In the genomic region with DNA sequence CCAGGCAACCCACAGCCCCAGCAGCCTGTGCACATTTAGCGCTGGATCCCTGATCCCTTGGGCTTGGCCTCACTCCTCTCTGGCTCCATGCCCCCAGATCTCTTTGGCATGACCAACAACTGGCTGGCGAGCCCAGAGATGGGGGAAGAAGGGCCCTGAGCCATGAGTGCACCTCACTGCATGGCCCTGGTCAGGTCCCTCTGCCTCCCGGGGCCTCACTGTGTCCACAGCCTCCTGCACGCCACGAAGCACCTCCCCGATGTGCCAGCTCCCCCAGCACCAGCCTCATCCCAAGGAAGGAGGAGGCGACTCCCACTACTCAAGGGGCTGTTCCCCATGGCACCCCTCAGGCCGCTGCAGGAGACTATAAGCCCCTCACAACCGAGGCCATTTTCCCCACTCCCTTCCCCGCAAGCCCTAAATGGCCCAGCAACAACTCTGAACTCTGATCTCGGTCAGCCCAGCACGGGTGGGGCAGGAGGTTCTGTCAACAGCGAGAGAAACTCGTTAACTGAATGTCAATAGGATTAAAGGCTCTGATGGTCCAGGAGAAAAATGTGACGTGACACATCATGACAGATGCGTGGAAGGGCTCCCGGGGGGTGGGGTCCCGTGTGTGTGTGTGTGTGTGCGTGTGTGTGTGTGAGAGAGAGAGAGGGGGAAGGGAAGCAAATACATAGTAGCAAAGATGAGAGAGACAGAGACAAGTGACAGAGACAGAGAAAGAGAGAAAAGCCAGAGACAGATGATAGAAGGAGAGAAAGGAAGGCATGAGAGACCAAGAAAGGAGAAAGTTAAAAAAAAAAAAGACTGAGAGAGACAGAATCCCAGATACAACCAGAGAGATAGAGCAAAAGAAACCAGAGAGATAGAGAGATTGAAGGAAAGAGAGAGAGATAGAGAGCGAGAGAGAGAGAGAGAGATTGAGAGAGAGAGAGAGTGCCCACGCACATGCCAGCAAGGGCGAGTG, we compare ENCODE assay signal across 19 cellular contexts. TPM values are rescaled to one million over a fixed set of nuclear protein-coding genes. Genes with fewer than 3 reads are reported as not detected.
DNase-seq lines count a peak whose midpoint lies in the region; ATAC-seq and TF ChIP-seq lines count a peak whose summit lies in the region.
"Had no signal": no experiment of that assay in that cellular context is flagged by ENCODE, and none has a peak within 500 bp of the region (broad histone marks: within the 10 kb centered on the region; RNA-seq: fewer than 3 reads in every experiment).

No MANE protein-coding gene starts in this region.

- H3K9me3 Mint-ChIP-seq in brain (peaks cover 0 to 7% (median 0%) of the 10 kb centered on the region in 5 experiments), nephron progenitor cell (peaks cover 6% of the 10 kb centered on the region)
- H3K9me3 Mint-ChIP-seq in activated T-cell treated with anti-CD3 and anti-CD28 coated beads, Interleukin-2, amount 50 U/mL, for 4 hours = no peaks in the 10 kb centered on the region
- H3K9me3 Mint-ChIP-seq: activated naive CD4-positive, alpha-beta T cell treated with anti-CD3 and anti-CD28 coated beads, Interleukin-2, amount 50 U/mL, for 72 hours had no signal

- H3K27me3 Mint-ChIP-seq in brain (peaks cover 3% of the 10 kb centered on the region), nephron progenitor cell (ENCODE audit: low read depth, poor library complexity) (peaks cover 16% of the 10 kb centered on the region)
- H3K27me3 Mint-ChIP-seq in activated T-cell treated with anti-CD3 and anti-CD28 coated beads, Interleukin-2, amount 50 U/mL, for 4 hours (ENCODE audit: low read depth) = peaks cover 42% of the 10 kb centered on the region

- no peaks in the 10 kb centered on the region for H3K9me3 ChIP-seq in Karpas-422 (ENCODE audit: low read length)
- no peaks in the 10 kb centered on the region for H3K9me3 ChIP-seq in OCI-LY7 (ENCODE audit: low read length)
- no peaks in the 10 kb centered on the region for H3K9me3 ChIP-seq in ascending aorta
- H3K9me3 ChIP-seq: upper lobe of left lung had no signal

- no peak for DNase-seq in Karpas-422
- DNase-seq in nephron progenitor cell = no peak
- DNase-seq in OCI-LY7 (ENCODE audit: low spot score) = no peak
- no peak for DNase-seq in activated T-cell treated with anti-CD3 and anti-CD28 coated beads, Interleukin-2, amount 50 U/mL, for 4 hours
- DNase-seq in foreskin fibroblast = no peak
- DNase-seq in ascending aorta (ENCODE audit: low spot score in 2 of 2) = no peak
- DNase-seq: activated T-cell treated with anti-CD3 and anti-CD28 coated beads, Interleukin-2, amount 50 U/mL, for 1 hour; dermis blood vessel endothelial cell; HFFc6; left ventricle myocardium inferior; MV-4-11; NCI-H2029; posterior cingulate gyrus; stimulated activated naive B cell treated with anti-CD40 and anti-IgM and Interleukin-4, amounts not matched to agents 10 μg/mL and 1 μg/mL and 100 μg/mL, for 72 hours; upper lobe of left lung had no signal

- H3K4me3 ChIP-seq in Karpas-422 (ENCODE audit: low read length) (no peak overlapping the region), OCI-LY7 (ENCODE audit: low read depth, low read length, poor library complexity, severe bottlenecking) (no peak overlapping the region), foreskin fibroblast (ENCODE audit: low read depth in 1 of 2, low read length in 2 of 2) (no peak overlapping the region), ascending aorta (no peak overlapping the region)
- H3K4me3 ChIP-seq: left ventricle myocardium inferior, upper lobe of left lung had no signal

- CTCF ChIA-PET in OCI-LY7 (lab: Charles Lee; ENCODE audit: unreplicated experiment) = no interaction called here

- no peaks in the 10 kb centered on the region for H3K36me3 ChIP-seq in Karpas-422 (ENCODE audit: insufficient read depth, low read length)
- no peaks in the 10 kb centered on the region for H3K36me3 ChIP-seq in OCI-LY7 (ENCODE audit: insufficient read depth, low read length)
- H3K36me3 ChIP-seq in ascending aorta = no peaks in the 10 kb centered on the region
- H3K36me3 ChIP-seq: left ventricle myocardium inferior, upper lobe of left lung had no signal

- peak overlapping the region; percentile 42 for H3K4me2 ChIP-seq in Karpas-422 (ENCODE audit: low read depth, low read length, poor library complexity, severe bottlenecking)
- H3K4me2 ChIP-seq in OCI-LY7 (ENCODE audit: low read length) = no peak overlapping the region

- H3K4me1 ChIP-seq in Karpas-422 (ENCODE audit: low read length) (peaks cover 21% of the 10 kb centered on the region), OCI-LY7 (ENCODE audit: insufficient read depth, low read length, poor library complexity, severe bottlenecking) (no peaks in the 10 kb centered on the region), ascending aorta (no peaks in the 10 kb centered on the region)
- H3K4me1 ChIP-seq: upper lobe of left lung had no signal

- no peak for ATAC-seq in activated T-cell treated with anti-CD3 and anti-CD28 coated beads, Interleukin-2, amount 50 U/mL, for 4 hours
- ATAC-seq: activated naive CD4-positive, alpha-beta T cell treated with anti-CD3 and anti-CD28 coated beads, Interleukin-2, amount 50 U/mL, for 72 hours had no signal

- no TSS peak for BruUV-seq in OCI-LY7 (replicated peaks; lab: Mats Ljungman, UMichigan)

- no peak overlapping the region for H3K9ac ChIP-seq in Karpas-422 (ENCODE audit: low read length)

- H4K20me1 ChIP-seq in Karpas-422 (ENCODE audit: insufficient read depth, low read depth, low read length) = no peaks in the 10 kb centered on the region
- H4K20me1 ChIP-seq in OCI-LY7 (ENCODE audit: insufficient read depth, low read length) = no peaks in the 10 kb centered on the region

- H3K4me1 Mint-ChIP-seq in brain (peaks cover 45% of the 10 kb centered on the region), nephron progenitor cell (peaks cover 51% of the 10 kb centered on the region)
- no peaks in the 10 kb centered on the region for H3K4me1 Mint-ChIP-seq in activated T-cell treated with anti-CD3 and anti-CD28 coated beads, Interleukin-2, amount 50 U/mL, for 4 hours (ENCODE audit: low read depth)

- TF ChIP-seq CTCF in 22Rv1 (IDR thresholded peaks at IDR 0.05) (no peak), brain (conservative IDR thresholded peaks at IDR 0.05) (no peak), nephron progenitor cell (IDR thresholded peaks at IDR 0.05) (no peak), OCI-LY7 (conservative IDR thresholded peaks at IDR 0.05; ENCODE audit: low read length) (no peak), foreskin fibroblast (IDR thresholded peaks at IDR 0.05; ENCODE audit: low read depth, low read length) (no peak), ascending aorta (IDR thresholded peaks at IDR 0.05) (no peak)

- POLR2A ChIA-PET in OCI-LY7 (lab: Charles Lee) = no interaction called here

- no peaks in the 10 kb centered on the region for H3K79me2 ChIP-seq in Karpas-422 (ENCODE audit: low read length)
- no peaks in the 10 kb centered on the region for H3K79me2 ChIP-seq in OCI-LY7 (ENCODE audit: insufficient read depth, low read depth, low read length)

- H3K36me3 Mint-ChIP-seq in brain (no peaks in the 10 kb centered on the region), nephron progenitor cell (ENCODE audit: low read depth) (no peaks in the 10 kb centered on the region)
- H3K36me3 Mint-ChIP-seq in activated T-cell treated with anti-CD3 and anti-CD28 coated beads, Interleukin-2, amount 50 U/mL, for 4 hours (ENCODE audit: insufficient read depth) = no peaks in the 10 kb centered on the region
- H3K36me3 Mint-ChIP-seq: activated naive CD4-positive, alpha-beta T cell treated with anti-CD3 and anti-CD28 coated beads, Interleukin-2, amount 50 U/mL, for 72 hours; stimulated activated naive B cell treated with anti-CD40 and anti-IgM and Interleukin-4, amounts not matched to agents 10 μg/mL and 1 μg/mL and 100 μg/mL, for 72 hours had no signal

- H3K9me2 ChIP-seq in Karpas-422 (replicated peaks; ENCODE audit: insufficient read depth, low read length) = no peaks in the 10 kb centered on the region
- H3K9me2 ChIP-seq in OCI-LY7 (ENCODE audit: insufficient read depth, low read length) = no peaks in the 10 kb centered on the region

- H3K27ac Mint-ChIP-seq in brain = peak overlapping the region in 3 of 5 experiments; percentile 18 to 82 (median 42)
- no peak overlapping the region for H3K27ac Mint-ChIP-seq in nephron progenitor cell
- H3K27ac Mint-ChIP-seq: activated naive CD4-positive, alpha-beta T cell treated with anti-CD3 and anti-CD28 coated beads, Interleukin-2, amount 50 U/mL, for 72 hours; HFFc6; stimulated activated naive B cell treated with anti-CD40 and anti-IgM and Interleukin-4, amounts not matched to agents 10 μg/mL and 1 μg/mL and 100 μg/mL, for 72 hours had no signal

- H3K4me3 Mint-ChIP-seq in brain = peak overlapping the region in 1 of 5 experiments; percentile 38
- H3K4me3 Mint-ChIP-seq in nephron progenitor cell = peak overlapping the region; percentile 47
- no peak overlapping the region for H3K4me3 Mint-ChIP-seq in activated T-cell treated with anti-CD3 and anti-CD28 coated beads, Interleukin-2, amount 50 U/mL, for 4 hours
- H3K4me3 Mint-ChIP-seq: HFFc6; stimulated activated naive B cell treated with anti-CD40 and anti-IgM and Interleukin-4, amounts not matched to agents 10 μg/mL and 1 μg/mL and 100 μg/mL, for 72 hours had no signal

- H2AFZ ChIP-seq in Karpas-422 (ENCODE audit: low read length) (no peak overlapping the region), OCI-LY7 (ENCODE audit: low read length) (no peak overlapping the region)

- peak overlapping the region; percentile 71 for H3K27ac ChIP-seq in 22Rv1
- H3K27ac ChIP-seq in Karpas-422 (ENCODE audit: low read length) = no peak overlapping the region
- no peak overlapping the region for H3K27ac ChIP-seq in OCI-LY7 (ENCODE audit: low read depth, low read length, poor library complexity, severe bottlenecking)
- no peak overlapping the region for H3K27ac ChIP-seq in ascending aorta
- H3K27ac ChIP-seq: epithelial cell of prostate, left ventricle myocardium inferior, upper lobe of left lung had no signal

- H3K27me3 ChIP-seq in Karpas-422 (ENCODE audit: low read length) (no peaks in the 10 kb centered on the region), ascending aorta (no peaks in the 10 kb centered on the region)
- H3K27me3 ChIP-seq: upper lobe of left lung had no signal

- intact Hi-C loops in OCI-LY7 (cut with micrococcal nuclease; ENCODE audit: unreplicated experiment) = no loop called here
- intact Hi-C loops in ascending aorta (cut with DNase I) = no loop called here

RNA-seq across cellular contexts. Expression of gene SYT7, which starts 28.4 kb away (rescaled TPM):
- not detected in 2 replicates for total RNA-seq in Karpas-422 (2014; rRNA removed; shearing (Covaris generic); ENCODE audit: low replicate concordance)
- 24.6 TPM for polyA plus RNA-seq in brain (ENCODE audit: insufficient read depth, low read depth, low replicate concordance)
- not detected in 2 replicates for total RNA-seq in OCI-LY7 (2014; rRNA removed; shearing (Covaris generic))
- total RNA-seq in OCI-LY7 (2022) = not detected in 2 replicates
- total RNA-seq in activated T-cell treated with anti-CD3 and anti-CD28 coated beads, Interleukin-2, amount 50 U/mL, for 4 hours = under 1 TPM; 0.35 to 0.66 (median 0.38) TPM
- total RNA-seq in ascending aorta = 1.8 TPM
- total RNA-seq: activated naive CD4-positive, alpha-beta T cell treated with anti-CD3 and anti-CD28 coated beads, Interleukin-2, amount 50 U/mL, for 72 hours had no signal
